In the genomic region with DNA sequence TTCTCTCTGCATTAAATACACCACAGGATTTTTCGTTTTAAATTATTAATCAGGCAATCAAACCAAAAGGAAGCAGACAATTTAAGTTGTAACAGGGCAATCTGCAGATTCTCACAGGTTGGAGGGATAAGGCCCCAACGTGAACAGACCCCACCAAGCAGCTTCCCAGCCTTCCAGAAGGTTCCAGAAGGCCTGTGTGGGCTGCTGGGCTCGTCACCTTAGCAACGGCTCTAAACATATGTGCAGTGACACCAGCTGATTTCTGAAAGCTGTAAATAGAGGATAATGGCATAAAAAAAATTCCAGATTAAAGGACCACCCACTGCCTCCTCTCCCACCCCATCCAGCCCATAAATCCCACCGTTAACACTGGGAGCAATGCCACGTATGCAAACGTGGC, we compare ENCODE assay signal across 20 cellular contexts.
DNase-seq lines count a peak whose midpoint lies in the region; ATAC-seq and TF ChIP-seq lines count a peak whose summit lies in the region.
"Had no signal": no experiment of that assay in that cellular context is flagged by ENCODE, and none has a peak within 500 bp of the region (broad histone marks: within the 10 kb centered on the region; RNA-seq: fewer than 3 reads in every experiment).

No MANE protein-coding gene starts in this region.

- TF ChIP-seq CTCF in Caco-2 (IDR thresholded peaks at IDR 0.05; ENCODE audit: insufficient read depth in 1 of 2, low read depth in 1 of 2, low read length in 1 of 2, severe bottlenecking in 1 of 2, unreplicated experiment in 1 of 2) (no peak), breast epithelium (IDR thresholded peaks at IDR 0.05) (no peak)

- H3K4me1 ChIP-seq in BLaER1 = peaks cover 100% of the 10 kb centered on the region
- peaks cover 47% of the 10 kb centered on the region for H3K4me1 ChIP-seq in Caco-2
- H3K4me1 ChIP-seq in breast epithelium = peaks cover 3 to 7% of the 10 kb centered on the region in 2 donors

- H3K27me3 Mint-ChIP-seq in Caco-2 (ENCODE audit: insufficient read depth, unreplicated experiment) (no peaks in the 10 kb centered on the region), memory B cell (no peaks in the 10 kb centered on the region)
- H3K27me3 Mint-ChIP-seq in activated naive CD8-positive, alpha-beta T cell treated with anti-CD3 and anti-CD28 coated beads, Interleukin-2, amount 50 U/mL, for 24 hours = no peaks in the 10 kb centered on the region

- peaks cover 100% of the 10 kb centered on the region for H4K20me1 ChIP-seq in BLaER1

- no peak for TF ChIP-seq POLR2A in breast epithelium (IDR thresholded peaks at IDR 0.05)

- peaks cover 92% of the 10 kb centered on the region for H3K36me3 Mint-ChIP-seq in Caco-2 (ENCODE audit: insufficient read depth, unreplicated experiment)
- peaks cover 8% of the 10 kb centered on the region for H3K36me3 Mint-ChIP-seq in activated naive CD8-positive, alpha-beta T cell treated with anti-CD3 and anti-CD28 coated beads, Interleukin-2, amount 50 U/mL, for 24 hours (ENCODE audit: low read depth)
- H3K36me3 Mint-ChIP-seq in memory B cell = no peaks in the 10 kb centered on the region

- H3K9me3 Mint-ChIP-seq in Caco-2 (ENCODE audit: unreplicated experiment) (no peaks in the 10 kb centered on the region), memory B cell (no peaks in the 10 kb centered on the region)
- H3K9me3 Mint-ChIP-seq in activated naive CD8-positive, alpha-beta T cell treated with anti-CD3 and anti-CD28 coated beads, Interleukin-2, amount 50 U/mL, for 24 hours = no peaks in the 10 kb centered on the region
- H3K9me3 Mint-ChIP-seq: activated T-cell treated with anti-CD3 and anti-CD28 coated beads, Interleukin-2, amount 50 U/mL, for 72 hours had no signal

- POLR2A ChIA-PET in Caco-2 (lab: Charles Lee) = no interaction called here

- peaks cover 31% of the 10 kb centered on the region for H3K36me3 ChIP-seq in BLaER1
- H3K36me3 ChIP-seq in Caco-2 (ENCODE audit: control insufficient read depth, insufficient read depth, low read length) = no peaks in the 10 kb centered on the region
- no peaks in the 10 kb centered on the region for H3K36me3 ChIP-seq in breast epithelium
- H3K36me3 ChIP-seq: ascending aorta, ovary had no signal

- no peak overlapping the region for H3K4me3 ChIP-seq in BLaER1
- no peak overlapping the region for H3K4me3 ChIP-seq in Caco-2 (ENCODE audit: low read depth, low read length)
- no peak overlapping the region for H3K4me3 ChIP-seq in breast epithelium
- H3K4me3 ChIP-seq: ascending aorta, ovary, testis had no signal

- peak overlapping the region; percentile 15 for H3K27ac Mint-ChIP-seq in Caco-2 (ENCODE audit: unreplicated experiment)
- H3K27ac Mint-ChIP-seq in activated naive CD8-positive, alpha-beta T cell treated with anti-CD3 and anti-CD28 coated beads, Interleukin-2, amount 50 U/mL, for 24 hours = peak overlapping the region; percentile 70
- H3K27ac Mint-ChIP-seq in memory B cell = peak overlapping the region; percentile 69

- no peaks in the 10 kb centered on the region for H3K27me3 ChIP-seq in BLaER1
- H3K27me3 ChIP-seq in Caco-2 (replicated peaks; ENCODE audit: control insufficient read depth, insufficient read depth, low read length) = no peaks in the 10 kb centered on the region
- no peaks in the 10 kb centered on the region for H3K27me3 ChIP-seq in breast epithelium
- H3K27me3 ChIP-seq: ascending aorta, BE2C, ovary, testis had no signal

- BruUV-seq in Caco-2 (replicated peaks; lab: Mats Ljungman, UMichigan) = no TSS peak

- no peak overlapping the region for H3K4me3 Mint-ChIP-seq in Caco-2 (ENCODE audit: unreplicated experiment)
- no peak overlapping the region for H3K4me3 Mint-ChIP-seq in activated naive CD8-positive, alpha-beta T cell treated with anti-CD3 and anti-CD28 coated beads, Interleukin-2, amount 50 U/mL, for 24 hours
- no peak overlapping the region for H3K4me3 Mint-ChIP-seq in memory B cell
- H3K4me3 Mint-ChIP-seq: activated T-cell treated with anti-CD3 and anti-CD28 coated beads, Interleukin-2, amount 50 U/mL, for 72 hours had no signal

- intact Hi-C loops in Caco-2 (cut with micrococcal nuclease; ENCODE audit: unreplicated experiment) = no loop called here
- intact Hi-C loops in breast epithelium (cut with DNase I; ENCODE audit: low total_unique reads) = no loop called here

- DNase-seq in Caco-2 = no peak
- DNase-seq in activated naive CD8-positive, alpha-beta T cell treated with anti-CD3 and anti-CD28 coated beads, Interleukin-2, amount 50 U/mL, for 24 hours = no peak
- DNase-seq in memory B cell (ENCODE audit: low spot score in 2 of 2) = no peak
- DNase-seq in DMS 273 treated with DMSO at 0.1 percent for 48 hours (lab: John Stamatoyannopoulos, UW) = no peak
- DNase-seq in 8988T = no peak
- no peak for DNase-seq in breast epithelium (ENCODE audit: low spot score in 2 of 2)
- DNase-seq: activated CD4-positive, alpha-beta T cell treated with anti-CD3 and anti-CD28 coated beads for 4 hours; activated T-cell treated with anti-CD3 and anti-CD28 coated beads, Interleukin-2, amount 50 U/mL, for 72 hours; BE2C; DMS79; midbrain; NCI-H1436 treated with DMSO at 0.1 percent for 48 hours; NCI-H446 treated with DMSO at 0.1 percent for 48 hours; stimulated activated CD4-positive, alpha-beta T cell treated with anti-CD3 and anti-CD28 coated beads, Interleukin-4, amount 100 ng/mL, for 1 hour; testis had no signal

- CTCF ChIA-PET in Caco-2 (lab: Charles Lee) = no interaction called here

- H3K27ac ChIP-seq in BLaER1 (no peak overlapping the region), breast epithelium (no peak overlapping the region)
- H3K27ac ChIP-seq: ascending aorta, ovary, testis had no signal

- peak overlapping the region; percentile 97 for H3K4me2 ChIP-seq in BLaER1

- no peak overlapping the region; the same call in 1 of the 2 replicates for H3K9ac ChIP-seq in BLaER1

- no peak for ATAC-seq in activated naive CD8-positive, alpha-beta T cell treated with anti-CD3 and anti-CD28 coated beads, Interleukin-2, amount 50 U/mL, for 24 hours
- no peak for ATAC-seq in memory B cell (ENCODE audit: low read depth)
- ATAC-seq in GM18511 (IDR thresholded peaks at IDR 0.05; ENCODE audit: unreplicated experiment) = no peak
- ATAC-seq: HCT116 had no signal

- H3K9me3 ChIP-seq in BLaER1 (no peaks in the 10 kb centered on the region), Caco-2 (no peaks in the 10 kb centered on the region), breast epithelium (no peaks in the 10 kb centered on the region)
- H3K9me3 ChIP-seq: ascending aorta, BE2C, ovary, testis had no signal

- peaks cover 43% of the 10 kb centered on the region for H3K4me1 Mint-ChIP-seq in Caco-2 (ENCODE audit: low read depth, unreplicated experiment)
- H3K4me1 Mint-ChIP-seq in activated naive CD8-positive, alpha-beta T cell treated with anti-CD3 and anti-CD28 coated beads, Interleukin-2, amount 50 U/mL, for 24 hours = peaks cover 73% of the 10 kb centered on the region
- peaks cover 32% of the 10 kb centered on the region for H3K4me1 Mint-ChIP-seq in memory B cell

Comparison
In these comparisons a context has a peak if more than half of its experiments do, and no peak if none do; other contexts are left out.
1. H3K27ac Mint-ChIP-seq: peak in every context shown above with its lines; median percentile 70 in activated naive CD8-positive, alpha-beta T cell treated with anti-CD3 and anti-CD28 coated beads, Interleukin-2, amount 50 U/mL, for 24 hours; 69 in memory B cell; 15 in Caco-2.